7 cellular contexts compared by ENCODE assay signal in the genomic region with DNA sequence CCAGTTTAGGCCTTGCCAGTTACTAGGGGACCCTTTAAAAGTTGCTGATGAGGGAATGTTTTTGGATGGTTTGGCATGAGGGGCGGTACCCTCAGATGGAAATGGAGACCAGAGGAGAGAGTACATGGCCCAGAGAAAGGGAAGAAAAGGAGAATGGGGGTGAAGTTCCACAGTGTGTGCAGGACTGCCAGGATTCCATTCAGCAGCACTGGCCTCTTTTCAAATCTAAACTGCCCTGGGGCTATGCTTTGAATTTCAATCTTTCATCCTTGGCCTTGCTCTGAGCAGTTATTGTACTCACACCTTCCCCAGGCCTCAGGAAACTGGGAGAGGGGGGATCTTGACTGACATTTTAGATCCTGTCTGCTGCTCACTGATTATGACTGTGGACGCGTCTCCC. TPM values are rescaled to one million over a fixed set of nuclear protein-coding genes. Genes with fewer than 3 reads are reported as not detected.
DNase-seq lines count a peak whose midpoint lies in the region; ATAC-seq lines count a peak whose summit lies in the region.
"Had no signal": no experiment of that assay in that cellular context is flagged by ENCODE, and none has a peak within 500 bp of the region (broad histone marks: within the 10 kb centered on the region; RNA-seq: fewer than 3 reads in every experiment).

No MANE protein-coding gene starts in this region.

- no peak overlapping the region for H2BK5ac ChIP-seq in mesendoderm (ENCODE audit: low read length)

- peaks cover 43% of the 10 kb centered on the region for H3K36me3 Mint-ChIP-seq in CD4-positive, CD25-positive, alpha-beta regulatory T cell
- H3K36me3 Mint-ChIP-seq in activated CD4-positive, alpha-beta memory T cell treated with anti-CD3 and anti-CD28 coated beads for 36 hours = peaks cover 78% of the 10 kb centered on the region

- H4K8ac ChIP-seq in mesendoderm (ENCODE audit: low read depth, low read length) = no peak overlapping the region

- H3K4me1 Mint-ChIP-seq in CD4-positive, CD25-positive, alpha-beta regulatory T cell = peaks cover 11 to 60% (median 43%) of the 10 kb centered on the region in 4 donors
- peaks cover 48% of the 10 kb centered on the region for H3K4me1 Mint-ChIP-seq in activated CD4-positive, alpha-beta memory T cell treated with anti-CD3 and anti-CD28 coated beads for 36 hours (ENCODE audit: low read depth)

- peak overlapping the region; percentile 98 for H3K27ac ChIP-seq in CD4-positive, CD25-positive, alpha-beta regulatory T cell (ENCODE audit: insufficient read depth, low read length, poor library complexity, severe bottlenecking)
- H3K27ac ChIP-seq in mesendoderm (ENCODE audit: low read depth, low read length) = peak overlapping the region; percentile 17

- H3K4me1 ChIP-seq in CD4-positive, CD25-positive, alpha-beta regulatory T cell (ENCODE audit: control insufficient read depth, insufficient read depth, low read length, poor library complexity, severe bottlenecking) = peaks cover 42% of the 10 kb centered on the region
- peaks cover 10% of the 10 kb centered on the region for H3K4me1 ChIP-seq in mesendoderm (ENCODE audit: control insufficient read depth, low read depth, low read length)

- intact Hi-C loops in activated CD4-positive, alpha-beta memory T cell treated with anti-CD3 and anti-CD28 coated beads for 36 hours (cut with micrococcal nuclease) = no loop called here

- H3K9me3 Mint-ChIP-seq in CD4-positive, CD25-positive, alpha-beta regulatory T cell = peaks cover 0 to 1% (median 0%) of the 10 kb centered on the region in 7 donors
- H3K9me3 Mint-ChIP-seq in activated CD4-positive, alpha-beta memory T cell treated with anti-CD3 and anti-CD28 coated beads for 36 hours = no peaks in the 10 kb centered on the region

- peak overlapping the region in 3 of 4 donors; percentile 75 to 100 (median 97) for H3K4me3 Mint-ChIP-seq in CD4-positive, CD25-positive, alpha-beta regulatory T cell
- H3K4me3 Mint-ChIP-seq in activated CD4-positive, alpha-beta memory T cell treated with anti-CD3 and anti-CD28 coated beads for 36 hours = peak overlapping the region; percentile 99

- H3K18ac ChIP-seq in mesendoderm (ENCODE audit: low read length) = no peak overlapping the region

- peak overlapping the region; percentile 0 for H3K4me2 ChIP-seq in mesendoderm (ENCODE audit: low read length)

- no peak overlapping the region for H2AK5ac ChIP-seq in mesendoderm (ENCODE audit: low read length)

- peaks cover 23% of the 10 kb centered on the region for H3K79me1 ChIP-seq in mesendoderm (ENCODE audit: low read length)

- peaks cover 60% of the 10 kb centered on the region for H3K36me3 ChIP-seq in CD4-positive, CD25-positive, alpha-beta regulatory T cell (ENCODE audit: control insufficient read depth, insufficient read depth, low read length)
- peaks cover 33% of the 10 kb centered on the region for H3K36me3 ChIP-seq in mesendoderm (ENCODE audit: control insufficient read depth, insufficient read depth, low read length)

- no peaks in the 10 kb centered on the region for H3K27me3 ChIP-seq in CD4-positive, CD25-positive, alpha-beta regulatory T cell (ENCODE audit: control insufficient read depth, insufficient read depth, low read length)
- H3K27me3 ChIP-seq in mesendoderm (ENCODE audit: insufficient read depth, low read length, poor library complexity) = no peaks in the 10 kb centered on the region

- H2BK15ac ChIP-seq in mesendoderm (replicated peaks; ENCODE audit: low read depth) = no peak overlapping the region

- H3K79me2 ChIP-seq in mesendoderm (ENCODE audit: control insufficient read depth, insufficient read depth, low read length) = peaks cover 53% of the 10 kb centered on the region

- ATAC-seq in CD4-positive, CD25-positive, alpha-beta regulatory T cell (ENCODE audit: low read depth in 2 of 2) = no peak
- ATAC-seq in GM21825 (IDR thresholded peaks at IDR 0.05; ENCODE audit: unreplicated experiment) (no peak), GM18909 (IDR thresholded peaks at IDR 0.05; ENCODE audit: poor library complexity, unreplicated experiment) (no peak)

- no CpG with 5 or more reads among the region's 3 CpGs for WGBS in mesendoderm (ENCODE audit: extremely low coverage, insufficient coverage, low lambda C conversion rate)

- POLR2A ChIA-PET in activated CD4-positive, alpha-beta memory T cell treated with anti-CD3 and anti-CD28 coated beads for 36 hours (lab: Charles Lee) = interaction anchor here (1.2 to 9.1 kb wide), 3 partner anchors 30 to 156 kb away, joined by 3 to 234 read pairs (median 86); partner anchors contain the start of genes HNRNPUL2, TTC9C and WDR74

- no peaks in the 10 kb centered on the region for H3K9me3 ChIP-seq in CD4-positive, CD25-positive, alpha-beta regulatory T cell (ENCODE audit: control insufficient read depth in 2 of 2, low read length in 2 of 2)

- peak overlapping the region; percentile 80 for H3K56ac ChIP-seq in mesendoderm (ENCODE audit: low read length)

- H3K9ac ChIP-seq in mesendoderm (ENCODE audit: low read length) = peak overlapping the region; percentile 100

- CTCF ChIA-PET in activated CD4-positive, alpha-beta memory T cell treated with anti-CD3 and anti-CD28 coated beads for 36 hours (lab: Charles Lee) = interaction anchor here (0.8 to 4.1 kb wide), 5 partner anchors 9 to 459 kb away, joined by 3 to 14 read pairs (median 3); no protein-coding TSS in a partner anchor

- H3K27me3 Mint-ChIP-seq in CD4-positive, CD25-positive, alpha-beta regulatory T cell = peaks cover 8% of the 10 kb centered on the region
- no peaks in the 10 kb centered on the region for H3K27me3 Mint-ChIP-seq in activated CD4-positive, alpha-beta memory T cell treated with anti-CD3 and anti-CD28 coated beads for 36 hours

- no peak overlapping the region for H3K4ac ChIP-seq in mesendoderm (ENCODE audit: low read depth, low read length)

- H3K27ac Mint-ChIP-seq in CD4-positive, CD25-positive, alpha-beta regulatory T cell = peak overlapping the region; percentile 58 to 91 (median 76)
- peak overlapping the region; percentile 100 for H3K27ac Mint-ChIP-seq in activated CD4-positive, alpha-beta memory T cell treated with anti-CD3 and anti-CD28 coated beads for 36 hours

- H3K4me3 ChIP-seq in CD4-positive, CD25-positive, alpha-beta regulatory T cell (ENCODE audit: low read depth, low read length) = peak overlapping the region; percentile 96
- H3K4me3 ChIP-seq in mesendoderm (ENCODE audit: low read length) = no peak overlapping the region

- no peak for DNase-seq in CD4-positive, CD25-positive, alpha-beta regulatory T cell
- DNase-seq in activated CD4-positive, alpha-beta memory T cell treated with anti-CD3 and anti-CD28 coated beads for 36 hours = no peak
- DNase-seq in mesendoderm = no peak
- DNase-seq in occipital lobe (lab: John Stamatoyannopoulos, UW) = no peak

- H4K5ac ChIP-seq in mesendoderm (ENCODE audit: low read length) = no peak overlapping the region

- H2BK120ac ChIP-seq in mesendoderm (ENCODE audit: low read depth, low read length) = no peak overlapping the region

- H3K23ac ChIP-seq in mesendoderm (ENCODE audit: low read length) = peak overlapping the region; percentile 48

RNA-seq across cellular contexts. Expression of gene SLC3A2, which starts 3.0 kb away (rescaled TPM):
- total RNA-seq in CD4-positive, CD25-positive, alpha-beta regulatory T cell = 277 TPM
- 100 to 1,000 TPM; 158 to 172 (median 168) TPM for polyA plus RNA-seq in CD4-positive, CD25-positive, alpha-beta regulatory T cell
- 100 to 1,000 TPM; 309 to 314 TPM for total RNA-seq in activated CD4-positive, alpha-beta memory T cell treated with anti-CD3 and anti-CD28 coated beads for 36 hours
- 325 TPM for polyA plus RNA-seq in mesendoderm (2013, experiment 1 of 2)
- polyA plus RNA-seq in mesendoderm (2013, experiment 2 of 2) = 333 TPM
- 87.3 TPM for total RNA-seq in occipital lobe

RNA-seq across cellular contexts. Expression of gene CHRM1, which starts 37.5 kb away (rescaled TPM):
- total RNA-seq in CD4-positive, CD25-positive, alpha-beta regulatory T cell = not detected
- polyA plus RNA-seq in CD4-positive, CD25-positive, alpha-beta regulatory T cell = not detected
- not detected for total RNA-seq in activated CD4-positive, alpha-beta memory T cell treated with anti-CD3 and anti-CD28 coated beads for 36 hours
- polyA plus RNA-seq in mesendoderm (2013, experiment 1 of 2) = not detected
- 0.01 TPM for polyA plus RNA-seq in mesendoderm (2013, experiment 2 of 2)
- 12.3 TPM for total RNA-seq in occipital lobe
- total RNA-seq: glomerular endothelial cell had no signal

RNA-seq across cellular contexts. Expression of gene WDR74, which starts 44.3 kb away (rescaled TPM):
- total RNA-seq in CD4-positive, CD25-positive, alpha-beta regulatory T cell = 201 TPM
- 10 to 100 TPM; 41.6 to 61.1 (median 49.0) TPM for polyA plus RNA-seq in CD4-positive, CD25-positive, alpha-beta regulatory T cell
- 10 to 100 TPM; 72.6 to 73.0 TPM for total RNA-seq in activated CD4-positive, alpha-beta memory T cell treated with anti-CD3 and anti-CD28 coated beads for 36 hours
- 71.5 TPM for polyA plus RNA-seq in mesendoderm (2013, experiment 1 of 2)
- polyA plus RNA-seq in mesendoderm (2013, experiment 2 of 2) = 71.4 TPM
- total RNA-seq in occipital lobe = 47.9 TPM

RNA-seq across cellular contexts. Expression of gene TEX54, which starts 51.0 kb away (rescaled TPM):
- not detected for total RNA-seq in CD4-positive, CD25-positive, alpha-beta regulatory T cell
- polyA plus RNA-seq in CD4-positive, CD25-positive, alpha-beta regulatory T cell = 1 to 10 TPM in 2 of 4 donors, under 1 TPM in 1, not detected in 1; 0.76 to 2.2 (median 2.1) TPM
- under 1 TPM in 1 of 2 experiments, not detected in 1; 0.53 TPM for total RNA-seq in activated CD4-positive, alpha-beta memory T cell treated with anti-CD3 and anti-CD28 coated beads for 36 hours
- not detected for polyA plus RNA-seq in mesendoderm (2013, experiment 1 of 2)
- not detected for polyA plus RNA-seq in mesendoderm (2013, experiment 2 of 2)
- not detected for total RNA-seq in occipital lobe
- total RNA-seq: glomerular endothelial cell had no signal

RNA-seq across cellular contexts. Expression of gene STX5, which starts 51.8 kb away (rescaled TPM):
- total RNA-seq in CD4-positive, CD25-positive, alpha-beta regulatory T cell = 128 TPM
- polyA plus RNA-seq in CD4-positive, CD25-positive, alpha-beta regulatory T cell = 10 to 100 TPM; 28.2 to 39.8 (median 35.4) TPM
- 10 to 100 TPM; 24.6 to 29.2 TPM for total RNA-seq in activated CD4-positive, alpha-beta memory T cell treated with anti-CD3 and anti-CD28 coated beads for 36 hours
- polyA plus RNA-seq in mesendoderm (2013, experiment 1 of 2) = 20.0 TPM
- 19.2 TPM for polyA plus RNA-seq in mesendoderm (2013, experiment 2 of 2)
- 32.8 TPM for total RNA-seq in occipital lobe

Comparison
In these comparisons a context has a peak if more than half of its experiments do, and no peak if none do; other contexts are left out.
1. RNA of gene CHRM1, which starts 37.5 kb away (total RNA-seq): 12.3 TPM in occipital lobe (single experiment); not detected in CD4-positive, CD25-positive, alpha-beta regulatory T cell (single experiment) and not detected in activated CD4-positive, alpha-beta memory T cell treated with anti-CD3 and anti-CD28 coated beads for 36 hours; every median in the first group is over 10 times any median in the second.